Comparison of ENCODE assay signal across 8 cellular contexts in genomic region chr10:119178371-119179119, GRCh38. TPM values are rescaled to one million over a fixed set of nuclear protein-coding genes. Genes with fewer than 3 reads are reported as not detected.
DNase-seq lines count a peak whose midpoint lies in the region; ATAC-seq and TF ChIP-seq lines count a peak whose summit lies in the region.

PRDX3 (minus strand) TSS chr10:119178812; CDS start chr10:119178790, 22 bp downstream.

- H4K20me1 ChIP-seq in osteoblast (ENCODE audit: insufficient read depth, low read length), result peaks cover 5% of the 10 kb centered on the region

- H3K27ac ChIP-seq in osteoblast (ENCODE audit: low read depth, low read length) (peak within 1 kb of the TSS; percentile 93), thoracic aorta (peak within 1 kb of the TSS; percentile 77 to 83)

- CTCF ChIA-PET in activated naive CD4-positive, alpha-beta T cell treated with anti-CD3 and anti-CD28 coated beads, Interleukin-2, amount 10 ng/mL, durations not matched to agents 7 days and 5 days (lab: Charles Lee), result interaction anchor here (1.2 to 2.3 kb wide), 3 partner anchors 11 to 68 kb away, joined by 3 to 13 read pairs (median 3); no protein-coding TSS in a partner anchor

- peak; percentile 8 for TF ChIP-seq CTCF in HFF-Myc (IDR thresholded peaks at IDR 0.05; ENCODE audit: low read depth, low read length, missing control alignments)
- TF ChIP-seq CTCF in osteoblast (IDR thresholded peaks at IDR 0.05; ENCODE audit: extremely low read depth, low read depth, low read length), result peak; percentile 3
- TF ChIP-seq CTCF in thoracic aorta (IDR thresholded peaks at IDR 0.05), result no peak

- peak within 1 kb of the TSS; percentile 90 for H3K4me3 Mint-ChIP-seq in activated naive CD4-positive, alpha-beta T cell treated with anti-CD3 and anti-CD28 coated beads, Interleukin-2, amount 10 ng/mL, durations not matched to agents 7 days and 5 days

- H3K27ac Mint-ChIP-seq in activated naive CD4-positive, alpha-beta T cell treated with anti-CD3 and anti-CD28 coated beads, Interleukin-2, amount 10 ng/mL, durations not matched to agents 7 days and 5 days, result peak within 1 kb of the TSS; percentile 92

- H3K79me2 ChIP-seq in osteoblast (ENCODE audit: insufficient read depth, low read length), result peaks cover 43% of the 10 kb centered on the region

- H3K36me3 ChIP-seq in osteoblast (ENCODE audit: insufficient read depth, low read length) (peaks cover 14% of the 10 kb centered on the region), thoracic aorta (peaks cover 3% of the 10 kb centered on the region)

- peaks cover 8% of the 10 kb centered on the region for H3K4me1 ChIP-seq in osteoblast (ENCODE audit: insufficient read depth, low read length)
- peaks cover 8 to 28% of the 10 kb centered on the region in 2 donors for H3K4me1 ChIP-seq in thoracic aorta (ENCODE audit: control insufficient read depth in 1 of 2, low read depth in 2 of 2)

- peak within 1 kb of the TSS; percentile 99 for H3K4me2 ChIP-seq in osteoblast (ENCODE audit: insufficient read depth, low read length)

- no peaks in the 10 kb centered on the region for H3K27me3 ChIP-seq in osteoblast (ENCODE audit: insufficient read depth, low read length)
- H3K27me3 ChIP-seq in thoracic aorta (replicated peaks; ENCODE audit: insufficient read depth), result no peaks in the 10 kb centered on the region

- ATAC-seq in thoracic aorta (ENCODE audit: insufficient number of reproducible peaks, low FRiP score, low read depth), result peak; percentile 95

- peaks cover 45% of the 10 kb centered on the region for H3K4me1 Mint-ChIP-seq in activated naive CD4-positive, alpha-beta T cell treated with anti-CD3 and anti-CD28 coated beads, Interleukin-2, amount 10 ng/mL, durations not matched to agents 7 days and 5 days

- peaks cover 1% of the 10 kb centered on the region for H3K27me3 Mint-ChIP-seq in activated naive CD4-positive, alpha-beta T cell treated with anti-CD3 and anti-CD28 coated beads, Interleukin-2, amount 10 ng/mL, durations not matched to agents 7 days and 5 days

- peak within 1 kb of the TSS; percentile 98 for H2AFZ ChIP-seq in osteoblast (ENCODE audit: low read length)

- H3K36me3 Mint-ChIP-seq in activated naive CD4-positive, alpha-beta T cell treated with anti-CD3 and anti-CD28 coated beads, Interleukin-2, amount 10 ng/mL, durations not matched to agents 7 days and 5 days, result peaks cover 17% of the 10 kb centered on the region

- H3K9me3 Mint-ChIP-seq in activated naive CD4-positive, alpha-beta T cell treated with anti-CD3 and anti-CD28 coated beads, Interleukin-2, amount 10 ng/mL, durations not matched to agents 7 days and 5 days, result no peaks in the 10 kb centered on the region

- H3K9me3 ChIP-seq in osteoblast (ENCODE audit: low read depth, low read length), result no peaks in the 10 kb centered on the region
- H3K9me3 ChIP-seq in thoracic aorta, result no peaks in the 10 kb centered on the region

- peak within 1 kb of the TSS; percentile 78 for H3K4me3 ChIP-seq in HFF-Myc (replicated peaks; ENCODE audit: low read depth, low read length)
- H3K4me3 ChIP-seq in osteoblast (ENCODE audit: insufficient read depth, low read length), result peak within 1 kb of the TSS; percentile 90
- H3K4me3 ChIP-seq in thoracic aorta, result peak within 1 kb of the TSS; percentile 90

- DNase-seq in GM04504 (ENCODE audit: low read depth) (peak; percentile 67), HFF-Myc (ENCODE audit: extremely low read depth, low read depth) (peak; percentile 80), NAMALWA (ENCODE audit: low spot score) (peak; percentile 93), SK-N-DZ (ENCODE audit: low spot score) (peak; percentile 92), globus pallidus (ENCODE audit: low spot score) (peak; percentile 91), osteoblast (ENCODE audit: insufficient read length, low spot score, missing footprints) (peak; percentile 97), thoracic aorta (ENCODE audit: low spot score) (peak; percentile 86)
- DNase-seq in activated naive CD4-positive, alpha-beta T cell treated with anti-CD3 and anti-CD28 coated beads, Interleukin-2, amount 10 ng/mL, durations not matched to agents 7 days and 5 days, result peak; percentile 95

RNA-seq across cellular contexts. Expression of gene PRDX3, which starts in this region (rescaled TPM):
- 438 and 453 TPM in 2 replicates for polyA plus RNA-seq in SK-N-DZ (2014; cell fraction: cytosol; rRNA removed)
- 217 and 287 TPM in 2 replicates for polyA plus RNA-seq in SK-N-DZ (2014; cell fraction: nucleus; rRNA removed)
- total RNA-seq in osteoblast (119 and 128 TPM in 2 replicates), thoracic aorta (10 to 100 TPM; 64.4 to 77.6 TPM)

Comparison
In these comparisons a context has a peak if more than half of its experiments do, and no peak if none do; other contexts are left out.
1. Peak in every context shown above with its lines: DNase-seq, ATAC-seq, H3K4me3 ChIP-seq and H3K27ac ChIP-seq.